In genomic region chr2:24147364-24147763, GRCh38 we compare ENCODE assay signal across 36 cellular contexts. TPM values are rescaled to one million over a fixed set of nuclear protein-coding genes. Genes with fewer than 3 reads are reported as not detected.
"Had no signal": no experiment of that assay in that cellular context is flagged by ENCODE, and none has a peak within 500 bp of the region (broad histone marks: within the 10 kb centered on the region; RNA-seq: fewer than 3 reads in every experiment).

No MANE protein-coding gene starts in this region.

- H3K9me3 ChIP-seq: Peyer's patch had no signal

- H3K4me3 ChIP-seq: Peyer's patch had no signal

- H3K27ac ChIP-seq: brain microvascular endothelial cell, KMS-11, Peyer's patch had no signal

- FAIRE-seq: colon had no signal

- H3K27ac Mint-ChIP-seq: activated CD4-positive, alpha-beta T cell treated with anti-CD3 and anti-CD28 coated beads for 36 hours; activated CD4-positive, alpha-beta T cell treated with anti-CD3 and anti-CD28 coated beads, Interleukin-2, amount 10 ng/mL, durations not matched to agents 7 days and 5 days; activated naive CD4-positive, alpha-beta T cell treated with anti-CD3 and anti-CD28 coated beads, Interleukin-2, amount 10 ng/mL, durations not matched to agents 7 days and 5 days; activated naive CD8-positive, alpha-beta T cell; activated naive CD8-positive, alpha-beta T cell treated with anti-CD3 and anti-CD28 coated beads, Interleukin-2, amount 50 U/mL, for 24 hours; activated T-helper 1 cell treated with anti-CD3 and anti-CD28 coated beads, Interleukin-12 subunit alpha, Interleukin-12 subunit beta, Interleukin-2, Interleukin-4 antibody, amounts not matched to agents 30 ng/mL and 10 ng/mL and 1 ng/mL, durations not matched to agents 14 hours and 24 hours and 36 hours; T-helper 1 cell treated with Interleukin-12 subunit alpha and Interleukin-12 subunit beta and Interleukin-4 antibody, amounts not matched to agents 30 μg/mL and 1 μg/mL, for 36 hours; T-helper 2 cell treated with Interferon-gamma antibody and Interleukin-4, amounts not matched to agents 5 μg/mL and 100 μg/mL, for 36 hours; WTC11 had no signal

- H3K4me1 ChIP-seq: Peyer's patch had no signal

- ATAC-seq: activated CD4-positive, alpha-beta T cell treated with anti-CD3 and anti-CD28 coated beads for 36 hours; activated CD4-positive, CD25-positive, alpha-beta regulatory T cell treated with anti-CD3 and anti-CD28 coated beads, Interleukin-2, amount 50 U/mL, for 24 hours; activated naive CD8-positive, alpha-beta T cell treated with anti-CD3 and anti-CD28 coated beads, Interleukin-2, amount 50 U/mL, for 24 hours; activated T-cell treated with anti-CD3 and anti-CD28 coated beads, Interleukin-2, amount 50 U/mL, for 4 hours; PC-3; WTC11 had no signal

- H3K4me1 Mint-ChIP-seq: activated CD4-positive, alpha-beta T cell treated with anti-CD3 and anti-CD28 coated beads for 36 hours; activated CD4-positive, alpha-beta T cell treated with anti-CD3 and anti-CD28 coated beads, Interleukin-2, amount 10 ng/mL, durations not matched to agents 7 days and 5 days; activated naive CD4-positive, alpha-beta T cell treated with anti-CD3 and anti-CD28 coated beads, Interleukin-2, amount 10 ng/mL, durations not matched to agents 7 days and 5 days; activated naive CD8-positive, alpha-beta T cell treated with anti-CD3 and anti-CD28 coated beads, Interleukin-2, amount 50 U/mL, for 24 hours; WTC11 had no signal

- DNase-seq: activated CD4-positive, alpha-beta T cell treated with anti-CD3 and anti-CD28 coated beads for 36 hours; activated CD4-positive, alpha-beta T cell treated with anti-CD3 and anti-CD28 coated beads, Interleukin-2, amount 10 ng/mL, durations not matched to agents 7 days and 5 days; activated CD4-positive, alpha-beta T cell treated with anti-CD3 and anti-CD28 coated beads, Interleukin-2, amount 50 U/mL, for 48 hours; activated CD8-positive, alpha-beta memory T cell treated with anti-CD3 and anti-CD28 coated beads, Interleukin-2, amount 50 U/mL, for 4 hours; activated effector memory CD4-positive, alpha-beta T cell treated with Interleukin-2 at 50 U/mL for 16 hours; activated naive CD4-positive, alpha-beta T cell treated with anti-CD3 and anti-CD28 coated beads, Interleukin-2, amount 10 ng/mL, durations not matched to agents 7 days and 5 days; activated naive CD8-positive, alpha-beta T cell treated with anti-CD3 and anti-CD28 coated beads, Interleukin-2, amount 50 U/mL, for 24 hours; activated T-cell treated with anti-CD3 and anti-CD28 coated beads for 4 hours; activated T-cell treated with anti-CD3 and anti-CD28 coated beads, Interleukin-2, amount 50 U/mL, for 4 hours; anterior cingulate cortex; brain microvascular endothelial cell; central memory CD4-positive, alpha-beta T cell; MM.1S; MV-4-11; NCI-H1092; NCI-H1436 treated with DMSO at 0.1 percent for 48 hours; NCI-H1694 treated with DMSO at 0.1 percent for 48 hours; NCI-H2029; NCI-H2107; NCI-H510A; NCI-H526; NCI-H748 treated with DMSO at 0.1 percent for 48 hours; NK-92 treated with Interleukin-12 subunit alpha and Interleukin-12 subunit beta, amount 100 ng/mL, for 24 hours; PC-3; Peyer's patch; Right ventricle myocardium superior; SK-N-SH had no signal

- H3K36me3 ChIP-seq: brain microvascular endothelial cell, Peyer's patch had no signal

- H3K4me3 Mint-ChIP-seq: activated CD4-positive, alpha-beta T cell treated with anti-CD3 and anti-CD28 coated beads for 36 hours; activated CD4-positive, alpha-beta T cell treated with anti-CD3 and anti-CD28 coated beads, Interleukin-2, amount 10 ng/mL, durations not matched to agents 7 days and 5 days; activated naive CD4-positive, alpha-beta T cell treated with anti-CD3 and anti-CD28 coated beads, Interleukin-2, amount 10 ng/mL, durations not matched to agents 7 days and 5 days; activated naive CD8-positive, alpha-beta T cell; activated naive CD8-positive, alpha-beta T cell treated with anti-CD3 and anti-CD28 coated beads, Interleukin-2, amount 50 U/mL, for 24 hours; activated T-cell treated with anti-CD3 and anti-CD28 coated beads, Interleukin-2, amount 50 U/mL, for 4 hours; activated T-helper 1 cell treated with anti-CD3 and anti-CD28 coated beads, Interleukin-12 subunit alpha, Interleukin-12 subunit beta, Interleukin-2, Interleukin-4 antibody, amounts not matched to agents 30 ng/mL and 10 ng/mL and 1 ng/mL, durations not matched to agents 14 hours and 24 hours and 36 hours; T-helper 1 cell treated with Interleukin-12 subunit alpha and Interleukin-12 subunit beta and Interleukin-4 antibody, amounts not matched to agents 30 μg/mL and 1 μg/mL, for 36 hours; T-helper 2 cell treated with Interferon-gamma antibody and Interleukin-4, amounts not matched to agents 5 μg/mL and 100 μg/mL, for 36 hours; WTC11 had no signal

- H3K27me3 Mint-ChIP-seq: activated CD4-positive, alpha-beta T cell treated with anti-CD3 and anti-CD28 coated beads for 36 hours; activated CD4-positive, alpha-beta T cell treated with anti-CD3 and anti-CD28 coated beads, Interleukin-2, amount 10 ng/mL, durations not matched to agents 7 days and 5 days; activated naive CD4-positive, alpha-beta T cell treated with anti-CD3 and anti-CD28 coated beads, Interleukin-2, amount 10 ng/mL, durations not matched to agents 7 days and 5 days; activated naive CD8-positive, alpha-beta T cell; activated naive CD8-positive, alpha-beta T cell treated with anti-CD3 and anti-CD28 coated beads, Interleukin-2, amount 50 U/mL, for 24 hours had no signal

RNA-seq across cellular contexts. Expression of gene PFN4, which starts 24.2 kb away (rescaled TPM):
- total RNA-seq: activated CD4-positive, alpha-beta T cell treated with anti-CD3 and anti-CD28 coated beads, Interleukin-2, amount 10 ng/mL, durations not matched to agents 7 days and 5 days; activated T-cell treated with anti-CD3 and anti-CD28 coated beads, Interleukin-2, amount 50 U/mL, for 4 hours; activated T-helper 1 cell treated with anti-CD3 and anti-CD28 coated beads, Interleukin-12 subunit alpha, Interleukin-12 subunit beta, Interleukin-2, Interleukin-4 antibody, amounts not matched to agents 30 ng/mL and 10 ng/mL and 1 ng/mL, durations not matched to agents 14 hours and 24 hours and 36 hours; Peyer's patch; WTC11 had no signal

RNA-seq across cellular contexts. Expression of gene FAM228A, which starts 27.5 kb away (rescaled TPM):
- total RNA-seq: activated T-cell treated with anti-CD3 and anti-CD28 coated beads, Interleukin-2, amount 50 U/mL, for 4 hours; activated T-helper 1 cell treated with anti-CD3 and anti-CD28 coated beads, Interleukin-12 subunit alpha, Interleukin-12 subunit beta, Interleukin-2, Interleukin-4 antibody, amounts not matched to agents 30 ng/mL and 10 ng/mL and 1 ng/mL, durations not matched to agents 14 hours and 24 hours and 36 hours; LHCN-M2; PC-3 had no signal
